In genomic region chr4:123158576-123158975, GRCh38 we compare ENCODE assay signal across 23 cellular contexts.
DNase-seq lines count a peak whose midpoint lies in the region; ATAC-seq, FAIRE-seq and TF ChIP-seq lines count a peak whose summit lies in the region.
"Had no signal": no experiment of that assay in that cellular context is flagged by ENCODE, and none has a peak within 500 bp of the region (broad histone marks: within the 10 kb centered on the region; RNA-seq: fewer than 3 reads in every experiment).

No MANE protein-coding gene starts in this region.

- POLR2A ChIA-PET in HepG2 (lab: Yijun Ruan, JAX), result no interaction called here

- TF ChIP-seq CTCF in mammary epithelial cell (conservative IDR thresholded peaks at IDR 0.05 in 1 of 2, IDR thresholded peaks at IDR 0.05 in 1 of 2; ENCODE audit: extremely low read depth in 1 of 2, insufficient read depth in 1 of 2, low read depth in 1 of 2, low read length in 2 of 2) (no peak), HepG2 (CRISPR knock-in tag; IDR thresholded peaks at IDR 0.05) (no peak)

- BruUV-seq in mammary epithelial cell (replicated peaks; lab: Mats Ljungman, UMichigan) (no TSS peak), HepG2 (replicated peaks; lab: Mats Ljungman, UMichigan) (no TSS peak)

- peak overlapping the region; percentile 81 for H3K27ac ChIP-seq in HUES48 (ENCODE audit: low read depth, low read length)
- no peak overlapping the region for H3K27ac ChIP-seq in mammary epithelial cell (ENCODE audit: insufficient read depth, low read depth, low read length)
- peak overlapping the region; percentile 8 for H3K27ac ChIP-seq in epithelial cell of prostate
- no peak overlapping the region for H3K27ac ChIP-seq in HepG2 (ENCODE audit: extremely low read length, insufficient read depth, low read length)

- H3K27me3 ChIP-seq in HUES48 (ENCODE audit: control insufficient read depth, insufficient read depth, low read length) (no peaks in the 10 kb centered on the region), mammary epithelial cell (ENCODE audit: insufficient read depth, low read length) (no peaks in the 10 kb centered on the region), HepG2 (ENCODE audit: control insufficient read depth in 1 of 2, insufficient read depth in 2 of 2, low read length in 2 of 2) (no peaks in the 10 kb centered on the region)

- TF ChIP-seq RAD21 in HepG2 (CRISPR knock-in tag; IDR thresholded peaks at IDR 0.05), result no peak

- H3K9me3 ChIP-seq in HUES48 (ENCODE audit: control insufficient read depth, insufficient read depth, low read length) (no peaks in the 10 kb centered on the region), mammary epithelial cell (replicated peaks; ENCODE audit: insufficient read depth, low read length) (no peaks in the 10 kb centered on the region), HepG2 (ENCODE audit: low read length) (no peaks in the 10 kb centered on the region)

- no peak for TF ChIP-seq EP300 in HepG2 (IDR thresholded peaks at IDR 0.05; ENCODE audit: low read depth in 2 of 2, low read length in 2 of 2)
- no peak for TF ChIP-seq EP300 in HepG2 (CRISPR knock-in tag; IDR thresholded peaks at IDR 0.05; ENCODE audit: borderline replicate concordance)

- no peaks in the 10 kb centered on the region for H3K79me2 ChIP-seq in mammary epithelial cell (ENCODE audit: insufficient read depth, low read length)
- no peaks in the 10 kb centered on the region for H3K79me2 ChIP-seq in HepG2 (ENCODE audit: insufficient read depth, low read length)

- FAIRE-seq in HepG2 (lab: Jason Lieb, UNC), result no peak
- FAIRE-seq: A204.1, GM18507, HTR-8/SVneo had no signal

- H4K20me1 ChIP-seq in mammary epithelial cell (ENCODE audit: insufficient read depth, low read length), result no peaks in the 10 kb centered on the region
- H4K20me1 ChIP-seq in HepG2 (ENCODE audit: insufficient read depth, low read length), result no peaks in the 10 kb centered on the region

- H3K4me3 ChIP-seq in HUES48 (ENCODE audit: low read depth, low read length) (peak overlapping the region; percentile 20; the same call in 1 of the 2 replicates), mammary epithelial cell (replicated peaks in 1 of 3; ENCODE audit: insufficient read depth in 1 of 3, low read depth in 2 of 3, low read length in 3 of 3) (peak overlapping the region in 1 of 3 experiments; percentile 22), HepG2 (replicated peaks in 1 of 3; ENCODE audit: insufficient read depth in 1 of 3, low read depth in 2 of 3, low read length in 3 of 3) (no peak overlapping the region)

- in situ Hi-C loops in mammary epithelial cell (cut with MboI; ENCODE audit: low sequenced_read_pairs in 2 of 2), result no loop called here
- in situ Hi-C loops in HepG2 (cut with HindIII; ENCODE audit: extremely low pct_ligation_motif_present, low pct_unique_long_range_greater_than_20kb), result no loop called here

- H3K4me2 ChIP-seq in mammary epithelial cell (ENCODE audit: insufficient read depth, low read depth, low read length), result peak overlapping the region; percentile 68
- H3K4me2 ChIP-seq in HepG2 (ENCODE audit: low read depth, low read length), result no peak overlapping the region

- dilution Hi-C loops in mammary epithelial cell (cut with HindIII; ENCODE audit: low sequenced_read_pairs), result no loop called here

- DNase-seq in mammary epithelial cell (peak; percentile 22), epithelial cell of prostate (ENCODE audit: low read depth, low spot score) (no peak), iPS-NIHi7 (ENCODE audit: extremely low spot score) (peak; percentile 16), NCI-H510A (lab: John Stamatoyannopoulos, UW) (no peak), hepatic stellate cell (ENCODE audit: low spot score) (no peak), HepG2 (ENCODE audit: low spot score) (no peak)
- DNase-seq: DMS53, GDM1, GOT3, Kasumi-1, MM.1S, NCI-H1048, NCI-H1417 treated with DMSO at 0.1 percent for 48 hours, NCI-H2029 treated with DMSO at 0.1 percent for 48 hours, NCI-H226, NCI-H524, NCI-H82, OCI-M1, Right ventricle myocardium superior had no signal

- no peak overlapping the region for H2AFZ ChIP-seq in mammary epithelial cell (ENCODE audit: low read depth, low read length)
- no peak overlapping the region for H2AFZ ChIP-seq in HepG2 (ENCODE audit: low read length)

- intact Hi-C loops in mammary epithelial cell (cut with micrococcal nuclease), result no loop called here
- intact Hi-C loops in HepG2 (cut with micrococcal nuclease; ENCODE audit: unreplicated experiment), result no loop called here

- ATAC-seq in HepG2, result no peak

- no peak for TF ChIP-seq POLR2A in HepG2 (IDR thresholded peaks at IDR 0.05; ENCODE audit: insufficient read depth in 1 of 2, low read depth in 2 of 2, low read length in 2 of 2)

- CTCF ChIA-PET in mammary epithelial cell (lab: Charles Lee; ENCODE audit: low non-redundant PET) (no interaction called here), HepG2 (lab: Yijun Ruan, JAX; ENCODE audit: low intra/inter-chr PET ratio, low total read pairs) (no interaction called here)

- H3K4me1 ChIP-seq in HUES48 (ENCODE audit: control insufficient read depth, insufficient read depth, low read length) (peaks cover 41% of the 10 kb centered on the region), mammary epithelial cell (ENCODE audit: insufficient read depth, low read length) (peaks cover 22% of the 10 kb centered on the region), HepG2 (ENCODE audit: insufficient read depth, low read length) (peaks cover 8% of the 10 kb centered on the region)

- no peak overlapping the region for H3K9ac ChIP-seq in HUES48 (ENCODE audit: low read depth, low read length)
- H3K9ac ChIP-seq in mammary epithelial cell (ENCODE audit: insufficient read depth, low read length), result no peak overlapping the region
- H3K9ac ChIP-seq in HepG2 (ENCODE audit: insufficient read depth, low read depth, low read length), result no peak overlapping the region

- H3K36me3 ChIP-seq in HUES48 (ENCODE audit: control insufficient read depth, insufficient read depth, low read length) (no peaks in the 10 kb centered on the region), mammary epithelial cell (ENCODE audit: insufficient read depth, low read length) (no peaks in the 10 kb centered on the region), HepG2 (replicated peaks in 1 of 2; ENCODE audit: control insufficient read depth in 1 of 2, insufficient read depth in 2 of 2, low read length in 2 of 2) (no peaks in the 10 kb centered on the region)

- 27% methylated on average over 3 of the region's 3 CpGs for WGBS in mammary epithelial cell (ENCODE audit: low coverage, missing lambda C conversion rate)
- 73% methylated on average over 3 of the region's 3 CpGs for WGBS in HepG2 (ENCODE audit: low lambda C conversion rate)

TF ChIP-seq in HepG2, 621 proteins besides CTCF, POLR2A, EP300 and RAD21:
- TF ChIP-seq AHR (CRISPR knock-in tag; IDR thresholded peaks at IDR 0.05) (no peak), U2AF2 (IDR thresholded peaks at IDR 0.05; ENCODE audit: low read depth, low read length) (no peak), ZC3H4 (CRISPR knock-in tag; IDR thresholded peaks at IDR 0.05; ENCODE audit: borderline replicate concordance) (no peak), RFX3 (CRISPR knock-in tag; IDR thresholded peaks at IDR 0.05) (no peak), TOE1 (CRISPR knock-in tag; IDR thresholded peaks at IDR 0.05) (no peak), SMAD1 (CRISPR knock-in tag; IDR thresholded peaks at IDR 0.05; ENCODE audit: borderline replicate concordance, low read depth) (no peak), ZNF367 (CRISPR knock-in tag; IDR thresholded peaks at IDR 0.05; ENCODE audit: borderline replicate concordance) (no peak), NR2C2 (CRISPR knock-in tag; IDR thresholded peaks at IDR 0.05; ENCODE audit: borderline replicate concordance) (no peak), MZF1 (CRISPR knock-in tag; IDR thresholded peaks at IDR 0.05; ENCODE audit: borderline replicate concordance) (no peak)
TF ChIP-seq in HepG2: peak in this region for 0.

Comparison
In these comparisons a context has a peak if more than half of its experiments do, and no peak if none do; other contexts are left out.
1. H3K27ac ChIP-seq: peak in HUES48 (single experiment) and epithelial cell of prostate (single experiment); none in mammary epithelial cell (single experiment) and HepG2 (single experiment).
2. DNase-seq: peak in mammary epithelial cell (single experiment) and iPS-NIHi7 (single experiment); none in epithelial cell of prostate (single experiment), NCI-H510A (single experiment), hepatic stellate cell (single experiment) and HepG2 (single experiment).